21 cellular contexts compared by ENCODE assay signal in genomic region chr4:78298618-78299017, GRCh38.
DNase-seq lines count a peak whose midpoint lies in the region; ATAC-seq, FAIRE-seq and TF ChIP-seq lines count a peak whose summit lies in the region.
"Had no signal": no experiment of that assay in that cellular context is flagged by ENCODE, and none has a peak within 500 bp of the region (broad histone marks: within the 10 kb centered on the region; RNA-seq: fewer than 3 reads in every experiment).

No MANE protein-coding gene starts in this region.

- intact Hi-C loops in PC-3 (cut with micrococcal nuclease) (no loop called here), endothelial cell of umbilical vein (cut with micrococcal nuclease) (no loop called here)

- H3K27me3 ChIP-seq in PC-3 (ENCODE audit: low read length) (no peaks in the 10 kb centered on the region), endothelial cell of umbilical vein (ENCODE audit: control insufficient read depth in 2 of 2, insufficient read depth in 2 of 2, low read length in 2 of 2) (no peaks in the 10 kb centered on the region)
- H3K27me3 ChIP-seq: left lung, right atrium auricular region had no signal

- H3K27ac Mint-ChIP-seq in mesothelial cell of epicardium: peak overlapping the region; percentile 17
- no peak overlapping the region for H3K27ac Mint-ChIP-seq in WTC11
- H3K27ac Mint-ChIP-seq: activated B cell treated with CpG ODN at 0.5 μM for 24 hours; activated naive CD4-positive, alpha-beta T cell treated with anti-CD3 and anti-CD28 coated beads, Interleukin-2, amount 50 U/mL, for 24 hours; activated T-cell treated with anti-CD3 and anti-CD28 coated beads, Interleukin-2, amount 50 U/mL, for 72 hours; brain; CD4-positive, CD25-positive, alpha-beta regulatory T cell; GM23338; stimulated activated effector memory CD8-positive, alpha-beta T cell treated with anti-CD3 and anti-CD28 coated beads, Interleukin-12 subunit alpha, Interleukin-12 subunit beta, amount 100 ng/mL, for 72 hours had no signal

- no peak for TF ChIP-seq POLR2A in endothelial cell of umbilical vein (IDR thresholded peaks at IDR 0.05; ENCODE audit: low read depth, low read length)

- TF ChIP-seq CTCF in PC-3 (conservative IDR thresholded peaks at IDR 0.05; ENCODE audit: low read depth, low read length): no peak
- no peak for TF ChIP-seq CTCF in endothelial cell of umbilical vein (IDR thresholded peaks at IDR 0.05; ENCODE audit: extremely low read depth in 1 of 2, insufficient read depth in 1 of 2, low read depth in 1 of 2, low read length in 2 of 2)
- TF ChIP-seq CTCF in mesothelial cell of epicardium (IDR thresholded peaks at IDR 0.05; ENCODE audit: unreplicated experiment): no peak
- TF ChIP-seq CTCF in WTC11 (IDR thresholded peaks at IDR 0.05): no peak

- BruUV-seq in PC-3 (replicated peaks; lab: Mats Ljungman, UMichigan) (no TSS peak), endothelial cell of umbilical vein (replicated peaks; lab: Mats Ljungman, UMichigan) (no TSS peak)

- H3K9me1 ChIP-seq in endothelial cell of umbilical vein (replicated peaks; ENCODE audit: control insufficient read depth, extremely low read depth, insufficient read depth, low read length): no peaks in the 10 kb centered on the region

- no peak for FAIRE-seq in endothelial cell of umbilical vein (lab: Jason Lieb, UNC)

- H3K36me3 ChIP-seq in PC-3 (ENCODE audit: low read depth, low read length) (no peaks in the 10 kb centered on the region), endothelial cell of umbilical vein (ENCODE audit: control insufficient read depth in 2 of 2, extremely low read depth in 1 of 2, insufficient read depth in 2 of 2, low read length in 2 of 2) (no peaks in the 10 kb centered on the region)
- H3K36me3 ChIP-seq: left lung, right atrium auricular region, thoracic aorta had no signal

- peaks cover 45% of the 10 kb centered on the region for H3K4me1 Mint-ChIP-seq in mesothelial cell of epicardium
- peaks cover 13% of the 10 kb centered on the region for H3K4me1 Mint-ChIP-seq in WTC11
- H3K4me1 Mint-ChIP-seq: activated naive CD4-positive, alpha-beta T cell treated with anti-CD3 and anti-CD28 coated beads, Interleukin-2, amount 50 U/mL, for 24 hours; CD4-positive, CD25-positive, alpha-beta regulatory T cell; stimulated activated effector memory CD8-positive, alpha-beta T cell treated with anti-CD3 and anti-CD28 coated beads, Interleukin-12 subunit alpha, Interleukin-12 subunit beta, amount 100 ng/mL, for 72 hours had no signal

- no peak overlapping the region for H3K27ac ChIP-seq in PC-3 (ENCODE audit: low read length)
- H3K27ac ChIP-seq in endothelial cell of umbilical vein (ENCODE audit: insufficient read depth, low read depth, low read length): no peak overlapping the region
- H3K27ac ChIP-seq: left lung, right atrium auricular region, thoracic aorta had no signal

- CTCF ChIA-PET in PC-3 (lab: Charles Lee) (no interaction called here), endothelial cell of umbilical vein (lab: Charles Lee) (no interaction called here), WTC11 (lab: Charles Lee) (interaction anchor here (1.3 kb wide), 1 partner anchor 239 kb away, joined by 3 read pairs; no protein-coding TSS in a partner anchor)

- no peak overlapping the region for H3K9ac ChIP-seq in PC-3 (ENCODE audit: low read length)
- no peak overlapping the region for H3K9ac ChIP-seq in endothelial cell of umbilical vein (replicated peaks; ENCODE audit: extremely low read depth, insufficient read depth, low read length)

- H3K4me1 ChIP-seq in PC-3 (ENCODE audit: insufficient read depth, low read length) (peaks cover 9% of the 10 kb centered on the region), endothelial cell of umbilical vein (ENCODE audit: control insufficient read depth, extremely low read depth, insufficient read depth, low read length) (no peaks in the 10 kb centered on the region)

- dilution Hi-C loops in endothelial cell of umbilical vein (cut with MboI; ENCODE audit: extremely low pct_ligation_motif_present, low sequenced_read_pairs): no loop called here

- DNase-seq in ELR (ENCODE audit: low read depth) (peak; percentile 9), PC-3 (peak; percentile 38), endothelial cell of umbilical vein (ENCODE audit: low read depth, low spot score) (no peak), mesothelial cell of epicardium (ENCODE audit: low spot score in 2 of 2, unreplicated experiment in 2 of 2) (no peak), WTC11 (ENCODE audit: low spot score) (no peak), NCI-H2196 treated with DMSO at 0.1 percent for 48 hours (lab: John Stamatoyannopoulos, UW; ENCODE audit: unreplicated experiment) (no peak)
- DNase-seq in activated CD4-positive, alpha-beta T cell treated with anti-CD3 and anti-CD28 coated beads for 48 hours: no peak
- DNase-seq: ACHN; activated B cell treated with CpG ODN at 0.5 μM for 24 hours; activated T-cell treated with anti-CD3 and anti-CD28 coated beads, Interleukin-2, amount 50 U/mL, for 72 hours; CD4-positive, CD25-positive, alpha-beta regulatory T cell; left lung; NCI-H82; occipital lobe had no signal

- H3K4me3 ChIP-seq in PC-3 (ENCODE audit: low read length) (no peak overlapping the region), endothelial cell of umbilical vein (replicated peaks in 1 of 3; ENCODE audit: insufficient read depth in 1 of 3, low read depth in 1 of 3, low read length in 3 of 3) (no peak overlapping the region)
- H3K4me3 ChIP-seq: GM23338, left lung, right atrium auricular region, thoracic aorta had no signal

- no peaks in the 10 kb centered on the region for H3F3A ChIP-seq in PC-3 (ENCODE audit: low read length, unreplicated experiment)

- no peaks in the 10 kb centered on the region for H3K9me2 ChIP-seq in PC-3 (replicated peaks; ENCODE audit: low read length)

- H3K27me3 Mint-ChIP-seq in mesothelial cell of epicardium (ENCODE audit: low read depth): no peaks in the 10 kb centered on the region
- H3K27me3 Mint-ChIP-seq in WTC11 (ENCODE audit: low read depth): no peaks in the 10 kb centered on the region
- H3K27me3 Mint-ChIP-seq: activated B cell treated with CpG ODN at 0.5 μM for 24 hours had no signal

- no peaks in the 10 kb centered on the region for H3K9me3 ChIP-seq in PC-3 (ENCODE audit: low read length)
- no peaks in the 10 kb centered on the region for H3K9me3 ChIP-seq in endothelial cell of umbilical vein (replicated peaks; ENCODE audit: control insufficient read depth, insufficient read depth, low read length)
- H3K9me3 ChIP-seq: right atrium auricular region, thoracic aorta had no signal

- ATAC-seq in PC-3 (peak; percentile 43), WTC11 (no peak), HG03469 (IDR thresholded peaks at IDR 0.05; ENCODE audit: unreplicated experiment) (no peak)
- ATAC-seq: activated T-cell treated with anti-CD3 and anti-CD28 coated beads, Interleukin-2, amount 50 U/mL, for 72 hours; GM23338; left lung; stimulated activated effector memory CD8-positive, alpha-beta T cell treated with anti-CD3 and anti-CD28 coated beads, Interleukin-12 subunit alpha, Interleukin-12 subunit beta, amount 100 ng/mL, for 72 hours had no signal

- H3K4me3 Mint-ChIP-seq in mesothelial cell of epicardium (no peak overlapping the region), WTC11 (no peak overlapping the region)
- H3K4me3 Mint-ChIP-seq: activated B cell treated with CpG ODN at 0.5 μM for 24 hours; activated naive CD4-positive, alpha-beta T cell treated with anti-CD3 and anti-CD28 coated beads, Interleukin-2, amount 50 U/mL, for 24 hours; activated T-cell treated with anti-CD3 and anti-CD28 coated beads, Interleukin-2, amount 50 U/mL, for 72 hours; brain; CD4-positive, CD25-positive, alpha-beta regulatory T cell; GM23338; stimulated activated effector memory CD8-positive, alpha-beta T cell treated with anti-CD3 and anti-CD28 coated beads, Interleukin-12 subunit alpha, Interleukin-12 subunit beta, amount 100 ng/mL, for 72 hours had no signal

- H3K79me2 ChIP-seq in PC-3 (ENCODE audit: low read length) (no peaks in the 10 kb centered on the region), endothelial cell of umbilical vein (ENCODE audit: control insufficient read depth, insufficient read depth, low read length) (no peaks in the 10 kb centered on the region)

- H3K4me2 ChIP-seq in PC-3 (ENCODE audit: low read length) (no peak overlapping the region), endothelial cell of umbilical vein (ENCODE audit: insufficient read depth, low read length) (no peak overlapping the region)
- H3K4me2 ChIP-seq: GM23338 had no signal

- POLR2A ChIA-PET in PC-3 (lab: Charles Lee; ENCODE audit: unreplicated experiment) (no interaction called here), endothelial cell of umbilical vein (lab: Charles Lee) (no interaction called here), WTC11 (lab: Charles Lee) (no interaction called here)

- H4K20me1 ChIP-seq in PC-3 (ENCODE audit: low read length) (no peaks in the 10 kb centered on the region), endothelial cell of umbilical vein (replicated peaks; ENCODE audit: control insufficient read depth, extremely low read depth, insufficient read depth, low read length) (no peaks in the 10 kb centered on the region)

- H3K36me3 Mint-ChIP-seq in mesothelial cell of epicardium (peaks cover 9% of the 10 kb centered on the region), WTC11 (peaks cover 45% of the 10 kb centered on the region)
- H3K36me3 Mint-ChIP-seq: activated naive CD4-positive, alpha-beta T cell treated with anti-CD3 and anti-CD28 coated beads, Interleukin-2, amount 50 U/mL, for 24 hours; CD4-positive, CD25-positive, alpha-beta regulatory T cell; stimulated activated effector memory CD8-positive, alpha-beta T cell treated with anti-CD3 and anti-CD28 coated beads, Interleukin-12 subunit alpha, Interleukin-12 subunit beta, amount 100 ng/mL, for 72 hours had no signal

- H3K9me3 Mint-ChIP-seq in mesothelial cell of epicardium (peaks cover 7% of the 10 kb centered on the region), WTC11 (peaks cover 17% of the 10 kb centered on the region)
- H3K9me3 Mint-ChIP-seq: activated B cell treated with CpG ODN at 0.5 μM for 24 hours; activated naive CD4-positive, alpha-beta T cell treated with anti-CD3 and anti-CD28 coated beads, Interleukin-2, amount 50 U/mL, for 24 hours; activated T-cell treated with anti-CD3 and anti-CD28 coated beads, Interleukin-2, amount 50 U/mL, for 72 hours; stimulated activated effector memory CD8-positive, alpha-beta T cell treated with anti-CD3 and anti-CD28 coated beads, Interleukin-12 subunit alpha, Interleukin-12 subunit beta, amount 100 ng/mL, for 72 hours had no signal

- no peak overlapping the region for H2AFZ ChIP-seq in PC-3 (ENCODE audit: low read length)
- no peak overlapping the region for H2AFZ ChIP-seq in endothelial cell of umbilical vein (ENCODE audit: low read depth, low read length)
- H2AFZ ChIP-seq: GM23338 had no signal

TF ChIP-seq in endothelial cell of umbilical vein, 7 proteins besides CTCF, POLR2A, EP300 and RAD21:
- no peak for TF ChIP-seq MYC (IDR thresholded peaks at IDR 0.05; ENCODE audit: low read depth, low read length)
- TF ChIP-seq GATA2 (IDR thresholded peaks at IDR 0.05; ENCODE audit: insufficient read depth, insufficient read length, low read depth, low read length): peak; percentile 23

TF ChIP-seq in WTC11, 78 proteins besides CTCF, POLR2A, EP300 and RAD21 (continues in another document):
- TF ChIP-seq GRHL2 (CRISPR knock-in tag; IDR thresholded peaks at IDR 0.05; ENCODE audit: insufficient replicate concordance, severe bottlenecking) (no peak), ZNF138 (CRISPR knock-in tag; conservative IDR thresholded peaks at IDR 0.05) (no peak), TEAD1 (CRISPR knock-in tag; IDR thresholded peaks at IDR 0.05) (no peak)

Comparison
In these comparisons a context has a peak if more than half of its experiments do, and no peak if none do; other contexts are left out.
1. DNase-seq: peak in ELR (single experiment) and PC-3 (single experiment); none in endothelial cell of umbilical vein (single experiment), mesothelial cell of epicardium (0 of 2), WTC11 (single experiment), activated CD4-positive, alpha-beta T cell treated with anti-CD3 and anti-CD28 coated beads for 48 hours (single experiment) and NCI-H2196 treated with DMSO at 0.1 percent for 48 hours (single experiment).